In genomic region chr5:59342181-59342580, GRCh38 we compare ENCODE assay signal across 15 cellular contexts.
DNase-seq lines count a peak whose midpoint lies in the region; ATAC-seq and TF ChIP-seq lines count a peak whose summit lies in the region.
"Had no signal": no experiment of that assay in that cellular context is flagged by ENCODE, and none has a peak within 500 bp of the region (broad histone marks: within the 10 kb centered on the region; RNA-seq: fewer than 3 reads in every experiment).

No MANE protein-coding gene starts in this region.

- H3K4me1 ChIP-seq in HEK293 (ENCODE audit: control insufficient read depth, insufficient read depth, low read length) = peaks cover 20% of the 10 kb centered on the region; the same call in 1 of the 2 replicates

- H3K36me3 Mint-ChIP-seq in CD4-positive, alpha-beta T cell (ENCODE audit: low read depth) = no peaks in the 10 kb centered on the region

- H3K36me3 ChIP-seq in HEK293 (ENCODE audit: control insufficient read depth in 2 of 2, insufficient read depth in 1 of 2, low read length in 2 of 2) = no peaks in the 10 kb centered on the region

- intact Hi-C loops in CD4-positive, alpha-beta T cell (cut with DNase I, micrococcal nuclease) = no loop called here

- ATAC-seq in CD4-positive, alpha-beta T cell (ENCODE audit: poor library complexity) = peak; percentile 55
- ATAC-seq in SK-N-SH treated with all-trans-retinoic acid at 6 μM for 48 hours (peak; percentile 80), GM19455 (IDR thresholded peaks at IDR 0.05; ENCODE audit: unreplicated experiment) (no peak)
- ATAC-seq: HCT116 had no signal

- CTCF ChIA-PET in CD4-positive, alpha-beta T cell (lab: Charles Lee) = interaction anchor here (0.9 to 2.1 kb wide), 3 partner anchors 10 to 16 kb away, joined by 3 to 7 read pairs (median 3); no protein-coding TSS in a partner anchor
- CTCF ChIA-PET in HEK293 (lab: Yijun Ruan, JAX) = interaction anchor here (0.5 to 1.3 kb wide), 6 partner anchors 9 to 444 kb away, joined by 3 to 5 read pairs (median 3); no protein-coding TSS in a partner anchor

- H3K4me1 Mint-ChIP-seq in CD4-positive, alpha-beta T cell (ENCODE audit: low read depth) = no peaks in the 10 kb centered on the region

- POLR2A ChIA-PET in CD4-positive, alpha-beta T cell (lab: Charles Lee) = interaction anchor here (0.8 kb wide), 1 partner anchor 10 kb away, joined by 3 read pairs; no protein-coding TSS in a partner anchor
- POLR2A ChIA-PET in HEK293 (lab: Yijun Ruan, JAX) = no interaction called here

- H3K4me3 Mint-ChIP-seq in CD4-positive, alpha-beta T cell = no peak overlapping the region
- H3K4me3 Mint-ChIP-seq: IgD-negative memory B cell had no signal

- no peak for DNase-seq in CD4-positive, alpha-beta T cell
- peak; percentile 69 for DNase-seq in iris pigment epithelial cell (ENCODE audit: low read depth)
- no peak for DNase-seq in DMS 273 treated with DMSO at 0.1 percent for 48 hours (lab: John Stamatoyannopoulos, UW)
- DNase-seq in iPS-NIHi11 (ENCODE audit: low spot score) = no peak
- DNase-seq: AML-193, Calu3, GM23248, NCI-H1105, NCI-H187 treated with DMSO at 0.1 percent for 48 hours, Right ventricle myocardium superior had no signal

- H3K9me3 Mint-ChIP-seq in CD4-positive, alpha-beta T cell = no peaks in the 10 kb centered on the region
- H3K9me3 Mint-ChIP-seq: IgD-negative memory B cell had no signal

- H3K27ac ChIP-seq in CD4-positive, alpha-beta T cell (ENCODE audit: low read depth, low read length) = no peak overlapping the region
- no peak overlapping the region for H3K27ac ChIP-seq in HEK293 (ENCODE audit: extremely low read depth, low read depth, low read length)
- H3K27ac ChIP-seq: GM23248 had no signal

- TF ChIP-seq CTCF in CD4-positive, alpha-beta T cell (IDR thresholded peaks at IDR 0.05) = no peak
- no peak for TF ChIP-seq CTCF in HEK293 (tag by site-specific recombination; IDR thresholded peaks at IDR 0.05)

- H3K4me3 ChIP-seq in HEK293 (ENCODE audit: low read depth, low read length) = no peak overlapping the region
- H3K4me3 ChIP-seq: GM23248 had no signal

- no peak overlapping the region for H3K27ac Mint-ChIP-seq in CD4-positive, alpha-beta T cell
- H3K27ac Mint-ChIP-seq: IgD-negative memory B cell had no signal

- peaks cover 21% of the 10 kb centered on the region for H3K27me3 ChIP-seq in CD4-positive, alpha-beta T cell (ENCODE audit: control insufficient read depth, insufficient read depth, low read length)

- no peaks in the 10 kb centered on the region for H3K9me3 ChIP-seq in CD4-positive, alpha-beta T cell (ENCODE audit: control insufficient read depth, low read length)
- H3K9me3 ChIP-seq in HEK293 (ENCODE audit: control insufficient read depth, insufficient read depth, low read depth, low read length) = no peaks in the 10 kb centered on the region

- peaks cover 38% of the 10 kb centered on the region for H3K27me3 Mint-ChIP-seq in CD4-positive, alpha-beta T cell
- H3K27me3 Mint-ChIP-seq: IgD-negative memory B cell had no signal

TF ChIP-seq in HEK293, 187 proteins besides CTCF, POLR2A, EP300 and RAD21:
- TF ChIP-seq ZNF24 (tag by site-specific recombination; IDR thresholded peaks at IDR 0.05) (no peak), TCF7L2 (IDR thresholded peaks at IDR 0.05; ENCODE audit: borderline replicate concordance, low read depth, low read length) (peak; percentile 52; the same call in 1 of the 2 replicates)
TF ChIP-seq in HEK293: peak in this region for 1.

TF ChIP-seq in SK-N-SH treated with all-trans-retinoic acid at 6 μM for 48 hours, 23 proteins besides CTCF, POLR2A, EP300 and RAD21:
- 0 out of 2 replicates have a peak, but pooled peaks have one; percentile 27 for TF ChIP-seq TSHZ2 (CRISPR knock-in tag; IDR thresholded peaks at IDR 0.05)
- TF ChIP-seq ZNF8 (CRISPR knock-in tag; IDR thresholded peaks at IDR 0.05) = no peak
- peak; percentile 80 for TF ChIP-seq TCF4 (CRISPR knock-in tag; IDR thresholded peaks at IDR 0.05; ENCODE audit: borderline replicate concordance)
- no peak for TF ChIP-seq ZC3H10 (CRISPR knock-in tag; IDR thresholded peaks at IDR 0.05)
- TF ChIP-seq ISL1 (CRISPR knock-in tag; IDR thresholded peaks at IDR 0.05) = peak; percentile 52; the same call in 1 of the 2 replicates
